1 cellular context compared by ENCODE assay signal in genomic region chr2:222485367-222486211, GRCh38.
TF ChIP-seq lines count a peak whose summit lies in the region.

No MANE protein-coding gene starts in this region.

TF ChIP-seq in HepG2, 621 proteins besides CTCF, POLR2A, EP300 and RAD21 (continued from another document):
- no peak for TF ChIP-seq THAP7 (CRISPR knock-in tag; IDR thresholded peaks at IDR 0.05)
